ENCODE assay signal across 20 cellular contexts in genomic region chr10:97128851-97129186, GRCh38. TPM values are rescaled to one million over a fixed set of nuclear protein-coding genes. Genes with fewer than 3 reads are reported as not detected.
"Had no signal": no experiment of that assay in that cellular context is flagged by ENCODE, and none has a peak within 500 bp of the region (broad histone marks: within the 10 kb centered on the region; RNA-seq: fewer than 3 reads in every experiment).

No MANE protein-coding gene starts in this region.

- H3K9me3 ChIP-seq: adrenal gland, Peyer's patch, SJCRH30, SK-N-SH had no signal

- H3K4me3 ChIP-seq: adrenal gland, Peyer's patch, SJCRH30 had no signal

- H3K36me3 ChIP-seq: adrenal gland, Peyer's patch, SJCRH30 had no signal

- ATAC-seq: activated CD4-positive, CD25-positive, alpha-beta regulatory T cell treated with anti-CD3 and anti-CD28 coated beads, Interleukin-2, amount 50 U/mL, for 24 hours; activated CD8-positive, alpha-beta T cell treated with anti-CD3 and anti-CD28 coated beads for 36 hours had no signal

- H3K27ac Mint-ChIP-seq: activated CD8-positive, alpha-beta T cell treated with anti-CD3 and anti-CD28 coated beads for 36 hours; activated naive CD8-positive, alpha-beta T cell treated with anti-CD3 and anti-CD28 coated beads, Interleukin-2, amount 10 ng/mL, durations not matched to agents 7 days and 5 days had no signal

- H3K4me1 Mint-ChIP-seq: activated naive CD8-positive, alpha-beta T cell treated with anti-CD3 and anti-CD28 coated beads, Interleukin-2, amount 10 ng/mL, durations not matched to agents 7 days and 5 days; central memory CD8-positive, alpha-beta T cell had no signal

- H3K36me3 Mint-ChIP-seq: activated naive CD8-positive, alpha-beta T cell treated with anti-CD3 and anti-CD28 coated beads, Interleukin-2, amount 10 ng/mL, durations not matched to agents 7 days and 5 days had no signal

- H3K27me3 Mint-ChIP-seq: central memory CD8-positive, alpha-beta T cell had no signal

- H3K9ac ChIP-seq: KMS-11, SK-N-SH had no signal

- H3K4me1 ChIP-seq: adrenal gland, Peyer's patch had no signal

- H3K27ac ChIP-seq: adrenal gland, KMS-11, Peyer's patch, RWPE1, SJCRH30 had no signal

- H3K27me3 ChIP-seq: Peyer's patch, SJCRH30 had no signal

- H3K4me3 Mint-ChIP-seq: activated CD8-positive, alpha-beta T cell treated with anti-CD3 and anti-CD28 coated beads for 36 hours; activated naive CD8-positive, alpha-beta T cell treated with anti-CD3 and anti-CD28 coated beads, Interleukin-2, amount 10 ng/mL, durations not matched to agents 7 days and 5 days; central memory CD8-positive, alpha-beta T cell had no signal

- H3K9me3 Mint-ChIP-seq: activated CD8-positive, alpha-beta T cell treated with anti-CD3 and anti-CD28 coated beads for 36 hours; activated naive CD8-positive, alpha-beta T cell treated with anti-CD3 and anti-CD28 coated beads, Interleukin-2, amount 10 ng/mL, durations not matched to agents 7 days and 5 days; central memory CD8-positive, alpha-beta T cell had no signal

- DNase-seq: activated CD4-positive, alpha-beta T cell treated with anti-CD3 and anti-CD28 coated beads for 4 hours; activated CD8-positive, alpha-beta memory T cell treated with anti-CD3 and anti-CD28 coated beads, Interleukin-2, amount 50 U/mL, for 4 hours; activated CD8-positive, alpha-beta T cell treated with anti-CD3 and anti-CD28 coated beads for 36 hours; activated naive CD4-positive, alpha-beta T cell treated with anti-CD3 and anti-CD28 coated beads, Interleukin-2, amount 50 U/mL, for 16 hours; activated naive CD8-positive, alpha-beta T cell treated with anti-CD3 and anti-CD28 coated beads, Interleukin-2, amount 10 ng/mL, durations not matched to agents 7 days and 5 days; activated T-cell treated with anti-CD3 and anti-CD28 coated beads, Interleukin-2, amount 50 U/mL, for 1 hour; NCI-H2107; NCI-H526 treated with DMSO at 0.1 percent for 48 hours; NCI-H82; Peyer's patch; Right ventricle myocardium superior; T-helper 1 cell had no signal

- H3K4me2 ChIP-seq: KMS-11, SK-N-SH had no signal

RNA-seq across cellular contexts. Expression of gene SLIT1, which starts 56.9 kb away (rescaled TPM):
- total RNA-seq: MCF 10A had no signal
